In the genomic region with DNA sequence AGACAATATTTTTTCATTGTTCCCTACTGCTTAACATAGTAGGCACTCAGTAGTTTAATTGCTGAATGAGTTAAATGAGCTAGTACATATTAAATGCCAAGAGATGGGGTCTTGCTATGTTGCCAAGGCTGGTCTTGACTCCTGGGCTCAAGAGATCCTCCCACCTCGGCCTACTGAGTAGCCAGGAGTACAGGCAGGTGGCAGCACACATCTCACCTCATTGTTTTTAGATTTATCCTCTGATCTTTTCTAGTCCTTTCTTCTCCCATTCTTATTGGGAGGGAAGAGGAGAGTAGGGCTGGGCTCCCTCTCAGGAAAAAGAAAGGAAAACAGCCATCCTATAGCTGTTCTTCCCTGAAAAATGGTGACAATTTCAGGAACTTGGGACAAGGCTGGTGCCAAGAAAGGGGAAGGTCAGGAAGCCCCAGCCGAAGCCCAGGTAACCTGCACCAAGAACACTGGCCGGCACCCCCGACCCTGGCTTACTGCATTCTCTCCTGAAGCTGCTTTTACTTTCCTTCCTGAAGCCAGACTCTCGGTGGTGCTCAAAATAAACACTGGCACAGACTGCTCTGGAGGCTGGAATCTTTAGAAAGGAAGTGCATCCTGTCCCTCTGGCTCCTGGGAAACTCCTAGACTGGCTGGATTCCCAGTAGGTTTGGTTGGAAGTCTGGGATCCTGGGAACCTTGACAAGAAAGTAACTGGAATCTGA, we compare ENCODE assay signal across 1 cellular context.
A peak's percentile ranks its signal among the peaks of the same experiment; 100 is the strongest.
TF ChIP-seq lines count a peak whose summit lies in the region.

No MANE protein-coding gene starts in this region.

TF ChIP-seq in endothelial cell of umbilical vein, 7 proteins besides CTCF, POLR2A, EP300 and RAD21:
- no peak for TF ChIP-seq EZH2 (IDR thresholded peaks at IDR 0.05; ENCODE audit: borderline replicate concordance, low read depth, low read length, severe bottlenecking)
- peak; percentile 23 for TF ChIP-seq POLR2AphosphoS5 (IDR thresholded peaks at IDR 0.05; ENCODE audit: insufficient read depth, low read depth, low read length)
